ENCODE assay signal across 13 cellular contexts in genomic region chr3:139537795-139538538, GRCh38. TPM values are rescaled to one million over a fixed set of nuclear protein-coding genes. Genes with fewer than 3 reads are reported as not detected.
A peak's percentile ranks its signal among the peaks of the same experiment; 100 is the strongest.
DNase-seq lines count a peak whose midpoint lies in the region; ATAC-seq and TF ChIP-seq lines count a peak whose summit lies in the region.
"Had no signal": no experiment of that assay in that cellular context is flagged by ENCODE, and none has a peak within 500 bp of the region (broad histone marks: within the 10 kb centered on the region; RNA-seq: fewer than 3 reads in every experiment).

No MANE protein-coding gene starts in this region.

- H3K4me1 Mint-ChIP-seq in natural killer cell treated with Interleukin-12 subunit alpha and Interleukin-12 subunit beta and Interleukin-15 and Interleukin-18, amount 100 ng/mL, for 72 hours (ENCODE audit: low read depth in 2 of 2), result no peaks in the 10 kb centered on the region
- H3K4me1 Mint-ChIP-seq in CD8-positive, alpha-beta T cell (ENCODE audit: low read depth), result peaks cover 10% of the 10 kb centered on the region

- CTCF ChIA-PET in Panc1 (lab: Charles Lee), result no interaction called here
- CTCF ChIA-PET in CD8-positive, alpha-beta T cell (lab: Charles Lee), result no interaction called here

- no peaks in the 10 kb centered on the region for H3K9me3 Mint-ChIP-seq in natural killer cell treated with Interleukin-12 subunit alpha and Interleukin-12 subunit beta and Interleukin-15 and Interleukin-18, amount 100 ng/mL, for 72 hours
- no peaks in the 10 kb centered on the region for H3K9me3 Mint-ChIP-seq in CD8-positive, alpha-beta T cell
- H3K9me3 Mint-ChIP-seq: CD4-positive, CD25-positive, alpha-beta regulatory T cell had no signal

- POLR2A ChIA-PET in Panc1 (lab: Charles Lee), result no interaction called here
- POLR2A ChIA-PET in CD8-positive, alpha-beta T cell (lab: Charles Lee), result no interaction called here

- no peak for DNase-seq in Panc1 (ENCODE audit: low read depth, low spot score)
- no peak for DNase-seq in body of pancreas
- DNase-seq in kidney epithelial cell (ENCODE audit: low read depth), result no peak
- no peak for DNase-seq in stomach
- no peak for DNase-seq in natural killer cell treated with Interleukin-12 subunit alpha and Interleukin-12 subunit beta and Interleukin-15 and Interleukin-18, amount 100 ng/mL, for 72 hours (ENCODE audit: low spot score)
- no peak for DNase-seq in CD8-positive, alpha-beta T cell
- DNase-seq: activated naive CD4-positive, alpha-beta T cell; CD4-positive, CD25-positive, alpha-beta regulatory T cell had no signal

- H3K27me3 ChIP-seq in Panc1 (ENCODE audit: control insufficient read depth, insufficient read depth, low read length) (no peaks in the 10 kb centered on the region; the same call in 1 of the 2 replicates), body of pancreas (no peaks in the 10 kb centered on the region), kidney epithelial cell (ENCODE audit: control insufficient read depth, insufficient read depth, low read length) (no peaks in the 10 kb centered on the region), stomach (peaks cover 0 to 20% (median 10%) of the 10 kb centered on the region in 3 donors)
- peaks cover 6% of the 10 kb centered on the region for H3K27me3 ChIP-seq in CD8-positive, alpha-beta T cell (ENCODE audit: insufficient read depth, low read length)
- H3K27me3 ChIP-seq: SJSA1 had no signal

- no peak overlapping the region for H3K4me3 Mint-ChIP-seq in natural killer cell treated with Interleukin-12 subunit alpha and Interleukin-12 subunit beta and Interleukin-15 and Interleukin-18, amount 100 ng/mL, for 72 hours
- no peak overlapping the region for H3K4me3 Mint-ChIP-seq in CD8-positive, alpha-beta T cell

- H3K27ac ChIP-seq in Panc1 (ENCODE audit: low read length) (no peak overlapping the region), body of pancreas (peak overlapping the region; percentile 85 to 95 (median 94)), stomach (peak overlapping the region in 3 of 5 donors; percentile 60 to 88 (median 81))
- no peak overlapping the region for H3K27ac ChIP-seq in CD8-positive, alpha-beta T cell (ENCODE audit: low read depth, low read length)
- H3K27ac ChIP-seq: colonic mucosa, HL-60, SJSA1 had no signal

- no peaks in the 10 kb centered on the region; the same call in 1 of the 2 replicates for H3K36me3 ChIP-seq in Panc1 (ENCODE audit: control insufficient read depth, insufficient read depth, low read length)
- H3K36me3 ChIP-seq in body of pancreas (replicated peaks in 1 of 2; ENCODE audit: insufficient read depth in 1 of 2, low read depth in 2 of 2), result no peaks in the 10 kb centered on the region
- H3K36me3 ChIP-seq in kidney epithelial cell (ENCODE audit: control insufficient read depth, insufficient read depth, low read length), result peaks cover 2% of the 10 kb centered on the region
- no peaks in the 10 kb centered on the region for H3K36me3 ChIP-seq in stomach
- H3K36me3 ChIP-seq in CD8-positive, alpha-beta T cell (ENCODE audit: insufficient read depth, low read length), result no peaks in the 10 kb centered on the region
- H3K36me3 ChIP-seq: colonic mucosa, SJSA1 had no signal

- no peaks in the 10 kb centered on the region for H3K36me3 Mint-ChIP-seq in natural killer cell treated with Interleukin-12 subunit alpha and Interleukin-12 subunit beta and Interleukin-15 and Interleukin-18, amount 100 ng/mL, for 72 hours
- H3K36me3 Mint-ChIP-seq in CD8-positive, alpha-beta T cell, result no peaks in the 10 kb centered on the region
- H3K36me3 Mint-ChIP-seq: CD4-positive, CD25-positive, alpha-beta regulatory T cell had no signal

- no peak overlapping the region for H3K4me3 ChIP-seq in Panc1 (ENCODE audit: low read depth in 2 of 2, low read length in 2 of 2)
- H3K4me3 ChIP-seq in body of pancreas, result peak overlapping the region in 1 of 2 donors; percentile 63
- peak overlapping the region; percentile 61 for H3K4me3 ChIP-seq in kidney epithelial cell (ENCODE audit: low read depth, low read length)
- H3K4me3 ChIP-seq in stomach, result no peak overlapping the region
- H3K4me3 ChIP-seq in CD8-positive, alpha-beta T cell (ENCODE audit: low read depth, low read length), result no peak overlapping the region
- H3K4me3 ChIP-seq: colonic mucosa, SJSA1 had no signal

- WGBS in body of pancreas, 2 donors, result 89 to 97% methylated on average over 3 of the region's 3 CpGs
- WGBS in stomach, 5 donors, result 90 to 98% (median 94%) methylated on average over 3 of the region's 3 CpGs

- H3K4me1 ChIP-seq in Panc1 (ENCODE audit: control insufficient read depth, insufficient read depth, low read length) (peaks cover 19% of the 10 kb centered on the region), body of pancreas (peaks cover 87% of the 10 kb centered on the region), stomach (peaks cover 27 to 65% (median 59%) of the 10 kb centered on the region in 4 donors)
- H3K4me1 ChIP-seq in CD8-positive, alpha-beta T cell (ENCODE audit: insufficient read depth, low read length), result no peaks in the 10 kb centered on the region
- H3K4me1 ChIP-seq: colonic mucosa had no signal

- intact Hi-C loops in Panc1 (cut with micrococcal nuclease; ENCODE audit: unreplicated experiment), result no loop called here
- intact Hi-C loops in body of pancreas (cut with DNase I), result no loop called here
- intact Hi-C loops in stomach (cut with DNase I; ENCODE audit: low total_unique reads), result no loop called here
- intact Hi-C loops in CD8-positive, alpha-beta T cell (cut with DNase I, micrococcal nuclease), result no loop called here

- ATAC-seq in Panc1, result no peak
- ATAC-seq in body of pancreas, result no peak
- ATAC-seq in HG02970 (IDR thresholded peaks at IDR 0.05; ENCODE audit: low FRiP score, unreplicated experiment), result no peak
- no peak for ATAC-seq in natural killer cell treated with Interleukin-12 subunit alpha and Interleukin-12 subunit beta and Interleukin-15 and Interleukin-18, amount 100 ng/mL, for 72 hours
- no peak for ATAC-seq in CD8-positive, alpha-beta T cell

- in situ Hi-C loops in Panc1 (cut with HindIII; ENCODE audit: low pct_unique_long_range_greater_than_20kb, low sequenced_read_pairs), result no loop called here

- H3K9me3 ChIP-seq in Panc1 (ENCODE audit: control insufficient read depth, insufficient read depth, low read depth, low read length), result no peaks in the 10 kb centered on the region
- H3K9me3 ChIP-seq in body of pancreas, result no peaks in the 10 kb centered on the region
- H3K9me3 ChIP-seq in stomach, result no peaks in the 10 kb centered on the region
- no peaks in the 10 kb centered on the region for H3K9me3 ChIP-seq in CD8-positive, alpha-beta T cell (ENCODE audit: low read length)
- H3K9me3 ChIP-seq: colonic mucosa had no signal

- TF ChIP-seq POLR2A in body of pancreas (IDR thresholded peaks at IDR 0.05) (no peak), stomach (IDR thresholded peaks at IDR 0.05) (no peak)

- no peak for TF ChIP-seq CTCF in Panc1 (IDR thresholded peaks at IDR 0.05)
- TF ChIP-seq CTCF in body of pancreas (IDR thresholded peaks at IDR 0.05), result no peak
- TF ChIP-seq CTCF in kidney epithelial cell (IDR thresholded peaks at IDR 0.05; ENCODE audit: insufficient read depth, low read length, poor library complexity, severe bottlenecking), result no peak
- TF ChIP-seq CTCF in stomach (IDR thresholded peaks at IDR 0.05), result no peak
- no peak for TF ChIP-seq CTCF in CD8-positive, alpha-beta T cell (IDR thresholded peaks at IDR 0.05)

- H3K27ac Mint-ChIP-seq in natural killer cell treated with Interleukin-12 subunit alpha and Interleukin-12 subunit beta and Interleukin-15 and Interleukin-18, amount 100 ng/mL, for 72 hours, result no peak overlapping the region
- no peak overlapping the region for H3K27ac Mint-ChIP-seq in CD8-positive, alpha-beta T cell
- H3K27ac Mint-ChIP-seq: CD4-positive, CD25-positive, alpha-beta regulatory T cell had no signal

- TF ChIP-seq EP300 in stomach (IDR thresholded peaks at IDR 0.05), result no peak

- H3K27me3 Mint-ChIP-seq in natural killer cell treated with Interleukin-12 subunit alpha and Interleukin-12 subunit beta and Interleukin-15 and Interleukin-18, amount 100 ng/mL, for 72 hours, result peaks cover 39 to 54% of the 10 kb centered on the region in 2 donors
- H3K27me3 Mint-ChIP-seq in CD8-positive, alpha-beta T cell (ENCODE audit: low read depth), result peaks cover 43% of the 10 kb centered on the region

- BruUV-seq in Panc1 (replicated peaks; lab: Mats Ljungman, UMichigan), result TSS peak; percentile 72

RNA-seq across cellular contexts. Expression of gene RBP1, which starts 1.6 kb away (rescaled TPM):
- total RNA-seq in Panc1 (2021; ENCODE audit: unreplicated experiment), result 18.6 TPM
- polyA plus RNA-seq in Panc1 (2012; ENCODE audit: insufficient read length), result 83.7 TPM
- total RNA-seq in body of pancreas, result 100 to 1,000 TPM; 103 to 202 TPM
- total RNA-seq in kidney epithelial cell, result 208 and 211 TPM in 2 replicates
- total RNA-seq in stomach, result 10 to 100 TPM in 2 of 5 donors, 1 to 10 TPM in 1, not detected in 2; 2.7 to 34.1 (median 15.1) TPM
- polyA plus RNA-seq in stomach, result 10 to 100 TPM; 47.3 to 89.4 (median 61.1) TPM
- not detected for total RNA-seq in natural killer cell treated with Interleukin-12 subunit alpha and Interleukin-12 subunit beta and Interleukin-15 and Interleukin-18, amount 100 ng/mL, for 72 hours
- total RNA-seq in CD8-positive, alpha-beta T cell, result not detected
- total RNA-seq: activated CD8-positive, alpha-beta memory T cell treated with anti-CD3 and anti-CD28 coated beads for 36 hours; CD4-positive, CD25-positive, alpha-beta regulatory T cell had no signal
- polyA plus RNA-seq: CD4-positive, CD25-positive, alpha-beta regulatory T cell had no signal

Comparison
In these comparisons a context has a peak if more than half of its experiments do, and no peak if none do; other contexts are left out.
1. H3K27ac ChIP-seq: peak in body of pancreas (4 of 4) and stomach (3 of 5); none in Panc1 (single experiment) and CD8-positive, alpha-beta T cell (single experiment).